1 cellular context compared by ENCODE assay signal in genomic region chr22:17633217-17633997, GRCh38.
TF ChIP-seq lines count a peak whose summit lies in the region.

No MANE protein-coding gene starts in this region.

TF ChIP-seq in K562, 482 proteins besides CTCF, POLR2A, EP300 and RAD21 (continued from another document and continues in another):
- TF ChIP-seq RBM39 (optimal IDR thresholded peaks at IDR 0.05; ENCODE audit: low read depth, low read length) (no peak), GATAD2A (IDR thresholded peaks at IDR 0.05) (no peak), RREB1 (CRISPR knock-in tag; IDR thresholded peaks at IDR 0.05) (no peak), ZNF639 (CRISPR knock-in tag; conservative IDR thresholded peaks at IDR 0.05 in 1 of 2, IDR thresholded peaks at IDR 0.05 in 1 of 2) (no peak), ZBTB33 (CRISPR knock-in tag; IDR thresholded peaks at IDR 0.05) (no peak), VEZF1 (CRISPR knock-in tag; IDR thresholded peaks at IDR 0.05) (no peak), ARID3B (CRISPR knock-in tag; IDR thresholded peaks at IDR 0.05; ENCODE audit: borderline replicate concordance) (no peak), ELF4 (CRISPR knock-in tag; IDR thresholded peaks at IDR 0.05) (no peak), ZNF444 (CRISPR knock-in tag; IDR thresholded peaks at IDR 0.05) (no peak), DLX4 (CRISPR knock-in tag; IDR thresholded peaks at IDR 0.05) (no peak), CBFB (CRISPR knock-in tag; IDR thresholded peaks at IDR 0.05) (no peak), PHTF2 (CRISPR knock-in tag; IDR thresholded peaks at IDR 0.05) (no peak), ZNF766 (CRISPR knock-in tag; conservative IDR thresholded peaks at IDR 0.05) (no peak), PBX2 (CRISPR knock-in tag; IDR thresholded peaks at IDR 0.05; ENCODE audit: low read depth) (no peak), PBX2 (tag; conservative IDR thresholded peaks at IDR 0.05; ENCODE audit: low read depth) (peak; percentile 55; the same call in 1 of the 2 replicates), KLF6 (CRISPR knock-in tag; IDR thresholded peaks at IDR 0.05; ENCODE audit: borderline replicate concordance) (no peak), XRCC4 (IDR thresholded peaks at IDR 0.05; ENCODE audit: extremely low read depth, insufficient read depth, insufficient read length) (no peak), MBD2 (IDR thresholded peaks at IDR 0.05; ENCODE audit: borderline replicate concordance, low read depth) (no peak), CREB5 (CRISPR knock-in tag; IDR thresholded peaks at IDR 0.05) (no peak), MXD1 (CRISPR knock-in tag; IDR thresholded peaks at IDR 0.05; ENCODE audit: borderline replicate concordance, poor library complexity, severe bottlenecking) (no peak), ZNF436 (CRISPR knock-in tag; IDR thresholded peaks at IDR 0.05) (no peak), RB1 (IDR thresholded peaks at IDR 0.05; ENCODE audit: low read depth) (no peak), PHB2 (IDR thresholded peaks at IDR 0.05; ENCODE audit: low read depth) (no peak), ZFP30 (CRISPR knock-in tag; IDR thresholded peaks at IDR 0.05; ENCODE audit: borderline replicate concordance) (0 out of 2 replicates have a peak, but pooled peaks have one; percentile 12), CSDE1 (IDR thresholded peaks at IDR 0.05) (no peak), MEIS2 (IDR thresholded peaks at IDR 0.05; ENCODE audit: partially characterized antibody) (peak; percentile 25), ZNF316 (IDR thresholded peaks at IDR 0.05) (peak; percentile 95), ZNF696 (CRISPR knock-in tag; conservative IDR thresholded peaks at IDR 0.05) (no peak), RFX5 (IDR thresholded peaks at IDR 0.05; ENCODE audit: low read depth, low read length) (no peak), ZBTB26 (CRISPR knock-in tag; IDR thresholded peaks at IDR 0.05) (no peak), MYBL2 (IDR thresholded peaks at IDR 0.05; ENCODE audit: low read depth) (no peak), MYBL2 (CRISPR knock-in tag; IDR thresholded peaks at IDR 0.05; ENCODE audit: borderline replicate concordance) (no peak), ZNF280B (CRISPR knock-in tag; IDR thresholded peaks at IDR 0.05) (no peak), MLLT1 (IDR thresholded peaks at IDR 0.05) (peak in 1 of 2 experiments; percentile 37; a peak in 1 of 4 replicates), CBFA2T3 (IDR thresholded peaks at IDR 0.05) (peak; percentile 61)
